Comparison of ENCODE assay signal across 10 cellular contexts in the genomic region with DNA sequence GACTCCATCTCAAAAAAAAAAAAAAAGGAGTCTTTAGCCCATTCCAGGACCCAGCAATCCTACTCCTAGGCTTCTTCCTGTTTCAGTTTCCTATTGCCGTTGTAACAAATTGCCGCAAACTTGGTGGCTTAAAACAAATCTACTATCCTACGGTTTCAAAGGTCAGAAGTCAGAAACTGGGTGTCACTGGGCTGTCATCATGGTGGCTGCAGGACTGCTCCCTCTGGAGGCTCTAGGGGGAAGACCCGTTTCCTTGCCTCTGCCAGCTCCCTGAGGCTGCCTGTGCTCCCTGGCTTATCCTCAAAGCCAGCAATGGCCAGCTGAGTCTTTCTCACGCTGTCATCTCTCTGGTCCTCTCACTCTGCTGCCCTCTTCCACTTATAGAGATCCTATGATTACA. TPM values are rescaled to one million over a fixed set of nuclear protein-coding genes. Genes with fewer than 3 reads are reported as not detected.
DNase-seq lines count a peak whose midpoint lies in the region; ATAC-seq lines count a peak whose summit lies in the region.
"Had no signal": no experiment of that assay in that cellular context is flagged by ENCODE, and none has a peak within 500 bp of the region (broad histone marks: within the 10 kb centered on the region; RNA-seq: fewer than 3 reads in every experiment).

No MANE protein-coding gene starts in this region.

- H3K18ac ChIP-seq in trophoblast cell (ENCODE audit: low read length): no peak overlapping the region

- H3K23ac ChIP-seq in trophoblast cell (ENCODE audit: low read length): no peak overlapping the region

- DNase-seq in NCI-H146 (lab: John Stamatoyannopoulos, UW) (peak; percentile 20), NCI-H146 treated with DMSO at 0.1 percent for 48 hours (lab: John Stamatoyannopoulos, UW; ENCODE audit: unreplicated experiment) (no peak), NCI-H82 (lab: John Stamatoyannopoulos, UW) (peak; percentile 96), ecto neural progenitor cell (ENCODE audit: low spot score) (peak; percentile 49), trophoblast cell (peak; percentile 29 to 41), mucosa of gallbladder (ENCODE audit: low spot score) (no peak)
- no peak for DNase-seq in activated T-cell treated with anti-CD3 and anti-CD28 coated beads, Interleukin-2, amount 50 U/mL, for 4 hours
- DNase-seq: tibial artery had no signal

- no peak overlapping the region for H3K4me3 Mint-ChIP-seq in activated T-cell treated with anti-CD3 and anti-CD28 coated beads, Interleukin-2, amount 50 U/mL, for 4 hours
- H3K4me3 Mint-ChIP-seq: T-helper 1 cell treated with Interleukin-12 subunit alpha and Interleukin-12 subunit beta and Interleukin-4 antibody, amounts not matched to agents 30 μg/mL and 1 μg/mL, for 36 hours had no signal

- no peaks in the 10 kb centered on the region for H3K79me1 ChIP-seq in trophoblast cell (ENCODE audit: low read length)

- no peak overlapping the region for H4K12ac ChIP-seq in trophoblast cell (ENCODE audit: low read depth, low read length)

- H3K27me3 ChIP-seq in trophoblast cell (ENCODE audit: insufficient read depth, low read length): no peaks in the 10 kb centered on the region

- H2BK5ac ChIP-seq in trophoblast cell (ENCODE audit: low read depth, low read length, poor library complexity): no peak overlapping the region

- H3K14ac ChIP-seq in trophoblast cell (ENCODE audit: low read length): no peak overlapping the region

- H3K4me1 ChIP-seq in trophoblast cell (ENCODE audit: control insufficient read depth in 1 of 2, insufficient read depth in 2 of 2, low read length in 2 of 2): no peaks in the 10 kb centered on the region
- H3K4me1 ChIP-seq: tibial artery had no signal

- H3K4me3 ChIP-seq in trophoblast cell (ENCODE audit: low read depth, low read length): no peak overlapping the region
- H3K4me3 ChIP-seq: tibial artery had no signal

- no peaks in the 10 kb centered on the region for H3K4me1 Mint-ChIP-seq in activated T-cell treated with anti-CD3 and anti-CD28 coated beads, Interleukin-2, amount 50 U/mL, for 4 hours (ENCODE audit: low read depth)

- no peak overlapping the region for H2AFZ ChIP-seq in trophoblast cell (ENCODE audit: insufficient read depth, low read length, poor library complexity)

- no peak for ATAC-seq in activated T-cell treated with anti-CD3 and anti-CD28 coated beads, Interleukin-2, amount 50 U/mL, for 4 hours
- ATAC-seq in HG03521 (IDR thresholded peaks at IDR 0.05; ENCODE audit: unreplicated experiment): no peak

- no peaks in the 10 kb centered on the region for H3K79me2 ChIP-seq in trophoblast cell (ENCODE audit: control insufficient read depth, insufficient read depth, low read length, poor library complexity)

- no peak overlapping the region for H3K4me2 ChIP-seq in trophoblast cell (ENCODE audit: low read length)

- H3K36me3 ChIP-seq in trophoblast cell (ENCODE audit: control insufficient read depth in 1 of 2, insufficient read depth in 2 of 2, low read length in 2 of 2): no peaks in the 10 kb centered on the region
- H3K36me3 ChIP-seq: tibial artery had no signal

- H3K27me3 Mint-ChIP-seq in activated T-cell treated with anti-CD3 and anti-CD28 coated beads, Interleukin-2, amount 50 U/mL, for 4 hours (ENCODE audit: low read depth): peaks cover 37% of the 10 kb centered on the region

- no peak overlapping the region for H2AK5ac ChIP-seq in trophoblast cell (ENCODE audit: low read length)

- H3K27ac ChIP-seq in trophoblast cell (ENCODE audit: low read depth, low read length): no peak overlapping the region
- H3K27ac ChIP-seq: tibial artery had no signal

- H2BK12ac ChIP-seq in trophoblast cell (ENCODE audit: low read length): no peak overlapping the region

- H4K8ac ChIP-seq in trophoblast cell (ENCODE audit: low read depth, low read length): no peak overlapping the region

- H3K9me3 Mint-ChIP-seq in activated T-cell treated with anti-CD3 and anti-CD28 coated beads, Interleukin-2, amount 50 U/mL, for 4 hours: no peaks in the 10 kb centered on the region
- H3K9me3 Mint-ChIP-seq: T-helper 1 cell treated with Interleukin-12 subunit alpha and Interleukin-12 subunit beta and Interleukin-4 antibody, amounts not matched to agents 30 μg/mL and 1 μg/mL, for 36 hours had no signal

- no peak overlapping the region for H4K91ac ChIP-seq in trophoblast cell (ENCODE audit: low read depth, low read length)

- no CpG with 5 or more reads among the region's 5 CpGs for WGBS in trophoblast cell (ENCODE audit: extremely low coverage, insufficient coverage, insufficient read length)

- no peak overlapping the region for H3K4ac ChIP-seq in trophoblast cell (ENCODE audit: low read depth, low read length)

- no peaks in the 10 kb centered on the region for H3K36me3 Mint-ChIP-seq in activated T-cell treated with anti-CD3 and anti-CD28 coated beads, Interleukin-2, amount 50 U/mL, for 4 hours (ENCODE audit: insufficient read depth)

- no peak overlapping the region for H2BK120ac ChIP-seq in trophoblast cell (ENCODE audit: insufficient read depth, low read length, poor library complexity)

- H3K9me3 ChIP-seq in trophoblast cell (ENCODE audit: insufficient read depth, low read depth, low read length): no peaks in the 10 kb centered on the region
- H3K9me3 ChIP-seq: tibial artery had no signal

- no peak overlapping the region for H3K9ac ChIP-seq in trophoblast cell (ENCODE audit: low read length)

RNA-seq across cellular contexts. Expression of a gene that starts 8.7 kb away (rescaled TPM):
- polyA plus RNA-seq in trophoblast cell (2013): 1.4 and 1.5 TPM in 2 replicates
- total RNA-seq in activated T-cell treated with anti-CD3 and anti-CD28 coated beads, Interleukin-2, amount 50 U/mL, for 4 hours: under 1 TPM; 0.20 to 0.35 (median 0.21) TPM
- total RNA-seq in mucosa of gallbladder: 10.6 TPM

Comparison
In these comparisons a context has a peak if more than half of its experiments do, and no peak if none do; other contexts are left out.
1. DNase-seq: peak in NCI-H146 (single experiment), NCI-H82 (single experiment), ecto neural progenitor cell (single experiment) and trophoblast cell (2 of 2); none in NCI-H146 treated with DMSO at 0.1 percent for 48 hours (single experiment), activated T-cell treated with anti-CD3 and anti-CD28 coated beads, Interleukin-2, amount 50 U/mL, for 4 hours (single experiment) and mucosa of gallbladder (single experiment).